Comparison of ENCODE assay signal across 22 cellular contexts in genomic region chr10:35554036-35554435, GRCh38. TPM values are rescaled to one million over a fixed set of nuclear protein-coding genes. Genes with fewer than 3 reads are reported as not detected.
DNase-seq lines count a peak whose midpoint lies in the region; ATAC-seq and TF ChIP-seq lines count a peak whose summit lies in the region.
"Had no signal": no experiment of that assay in that cellular context is flagged by ENCODE, and none has a peak within 500 bp of the region (broad histone marks: within the 10 kb centered on the region; RNA-seq: fewer than 3 reads in every experiment).

No MANE protein-coding gene starts in this region.

- no peak for TF ChIP-seq POLR2A in gastrocnemius medialis (IDR thresholded peaks at IDR 0.05)

- H3K9me3 ChIP-seq in Karpas-422 (ENCODE audit: low read length): no peaks in the 10 kb centered on the region
- H3K9me3 ChIP-seq in gastrocnemius medialis: no peaks in the 10 kb centered on the region

- no peaks in the 10 kb centered on the region for H4K20me1 ChIP-seq in Karpas-422 (ENCODE audit: insufficient read depth, low read depth, low read length)

- no peak overlapping the region for H3K4me3 Mint-ChIP-seq in memory B cell
- H3K4me3 Mint-ChIP-seq: CD14-positive monocyte had no signal

- H3K4me1 ChIP-seq in Karpas-422 (ENCODE audit: low read length) (peaks cover 19% of the 10 kb centered on the region), gastrocnemius medialis (peaks cover 28 to 41% of the 10 kb centered on the region in 2 donors)

- H2AFZ ChIP-seq in Karpas-422 (ENCODE audit: low read length): no peak overlapping the region
- H2AFZ ChIP-seq: GM23248 had no signal

- in situ Hi-C loops in gastrocnemius medialis (cut with MboI; ENCODE audit: low sequenced_read_pairs in 4 of 4): loop anchor here in 2 of 4 donors (25.0 kb wide), 3 partner anchors 217 to 442 kb away; partner anchors contain the start of gene CCNY (in 1 of the 2)

- H3K27ac ChIP-seq in Karpas-422 (ENCODE audit: low read length) (peak overlapping the region; percentile 19; the same call in 1 of the 2 replicates), gastrocnemius medialis (peak overlapping the region; percentile 28 to 72 (median 50))
- H3K27ac ChIP-seq: GM23248, SK-N-MC had no signal

- peaks cover 25% of the 10 kb centered on the region for H3K4me1 Mint-ChIP-seq in memory B cell

- intact Hi-C loops in gastrocnemius medialis (cut with DNase I; ENCODE audit: low total_unique reads): loop anchor here (10.0 kb wide), 1 partner anchor 429 kb away; the partner anchor contains the start of gene CREM

- H3K9me2 ChIP-seq in Karpas-422 (replicated peaks; ENCODE audit: insufficient read depth, low read length): no peaks in the 10 kb centered on the region

- H3K27me3 Mint-ChIP-seq in memory B cell: no peaks in the 10 kb centered on the region
- H3K27me3 Mint-ChIP-seq: IgD-negative memory B cell had no signal

- H3K4me2 ChIP-seq in Karpas-422 (ENCODE audit: low read depth, low read length, poor library complexity, severe bottlenecking): peak overlapping the region; percentile 38

- peak overlapping the region; percentile 53 for H3K27ac Mint-ChIP-seq in memory B cell

- no peak for ATAC-seq in memory B cell (ENCODE audit: low read depth)
- peak; percentile 19 to 67 for ATAC-seq in gastrocnemius medialis
- ATAC-seq: HCT116, Right ventricle myocardium inferior had no signal

- H3K36me3 Mint-ChIP-seq in memory B cell: peaks cover 21% of the 10 kb centered on the region

- H3K4me3 ChIP-seq in Karpas-422 (ENCODE audit: low read length): no peak overlapping the region
- no peak overlapping the region for H3K4me3 ChIP-seq in gastrocnemius medialis
- H3K4me3 ChIP-seq: GM12878, GM23248, SK-N-MC had no signal

- H3K27me3 ChIP-seq in Karpas-422 (ENCODE audit: low read length) (no peaks in the 10 kb centered on the region), gastrocnemius medialis (no peaks in the 10 kb centered on the region)

- H3K79me2 ChIP-seq in Karpas-422 (ENCODE audit: low read length): no peaks in the 10 kb centered on the region

- H3K36me3 ChIP-seq in Karpas-422 (ENCODE audit: insufficient read depth, low read length) (no peaks in the 10 kb centered on the region), gastrocnemius medialis (no peaks in the 10 kb centered on the region)

- peaks cover 1% of the 10 kb centered on the region for H3K9me3 Mint-ChIP-seq in memory B cell
- H3K9me3 Mint-ChIP-seq: CD14-positive monocyte, IgD-negative memory B cell had no signal

- no peak for TF ChIP-seq CTCF in gastrocnemius medialis (IDR thresholded peaks at IDR 0.05 in 4 of 5, conservative IDR thresholded peaks at IDR 0.05 in 1 of 5)

- no peak overlapping the region for H3K9ac ChIP-seq in Karpas-422 (ENCODE audit: low read length)
- H3K9ac ChIP-seq: GM23248 had no signal

- DNase-seq in COLO668 (lab: John Stamatoyannopoulos, UW; ENCODE audit: unreplicated experiment) (peak; percentile 15), Karpas-422 (no peak), memory B cell (ENCODE audit: low spot score in 2 of 2) (no peak), gastrocnemius medialis (no peak), NCI-H2107 (lab: John Stamatoyannopoulos, UW) (no peak), DMS53 treated with DMSO at 0.1 percent for 48 hours (lab: John Stamatoyannopoulos, UW; ENCODE audit: unreplicated experiment) (no peak), SW480 (ENCODE audit: low spot score) (no peak)
- DNase-seq: COR-L47, DMS 273 treated with DMSO at 0.1 percent for 48 hours, GM23248, Kasumi-1, MM.1S, NCI-H1092, NCI-H1694, NCI-H226, NCI-H526 had no signal

RNA-seq across cellular contexts. Expression of gene GJD4, which starts 51.1 kb away (rescaled TPM):
- total RNA-seq in Karpas-422 (2014; rRNA removed; shearing (Covaris generic); ENCODE audit: low replicate concordance): not detected in 2 replicates
- total RNA-seq in gastrocnemius medialis: not detected
- total RNA-seq: GM12878, GM23248, Right ventricle myocardium inferior had no signal
